ENCODE assay signal across 14 cellular contexts in the genomic region with DNA sequence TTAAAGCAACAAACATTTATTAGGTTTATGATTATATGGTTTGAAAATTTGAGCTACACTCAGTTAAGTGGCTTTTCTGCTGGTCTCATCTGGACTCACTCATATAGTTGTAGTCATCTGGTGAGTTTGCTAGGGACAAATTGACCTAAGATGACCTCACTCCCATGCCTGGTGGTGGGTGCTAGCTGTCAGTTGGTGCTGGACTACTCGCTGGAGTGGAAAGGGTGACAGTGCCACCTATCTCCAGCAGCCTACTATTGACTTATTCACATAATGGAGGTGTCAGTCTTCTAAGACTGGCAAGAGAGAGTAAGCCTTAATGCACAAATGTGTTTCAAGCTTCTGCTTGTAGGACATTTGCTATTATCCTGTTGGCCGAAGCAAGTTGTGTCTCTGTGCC.
DNase-seq lines count a peak whose midpoint lies in the region; ATAC-seq and TF ChIP-seq lines count a peak whose summit lies in the region.
"Had no signal": no experiment of that assay in that cellular context is flagged by ENCODE, and none has a peak within 500 bp of the region (broad histone marks: within the 10 kb centered on the region; RNA-seq: fewer than 3 reads in every experiment).

No MANE protein-coding gene starts in this region.

- no CpG with 5 or more reads among the region's 2 CpGs for WGBS in trophoblast cell (ENCODE audit: extremely low coverage, insufficient coverage, insufficient read length)

- peak; percentile 64 for ATAC-seq in WTC11
- ATAC-seq in upper lobe of right lung = no peak

- H2AK5ac ChIP-seq in trophoblast cell (ENCODE audit: low read length) = no peak overlapping the region

- no peak overlapping the region for H3K27ac Mint-ChIP-seq in activated CD4-positive, alpha-beta T cell treated with anti-CD3 and anti-CD28 coated beads, Interleukin-2, amount 10 ng/mL, durations not matched to agents 24 days and 14 days
- no peak overlapping the region for H3K27ac Mint-ChIP-seq in WTC11
- H3K27ac Mint-ChIP-seq: B cell; stimulated activated naive CD8-positive, alpha-beta T cell treated with anti-CD3 and anti-CD28 coated beads, Interleukin-15, Interleukin-2, amounts not matched to agents 100 ng/mL and 50 ng/mL, for 24 hours had no signal

- H3K79me1 ChIP-seq in trophoblast cell (ENCODE audit: low read length) = no peaks in the 10 kb centered on the region

- H4K91ac ChIP-seq in trophoblast cell (ENCODE audit: low read depth, low read length) = no peak overlapping the region

- H3K23ac ChIP-seq in trophoblast cell (ENCODE audit: low read length) = no peak overlapping the region

- no peaks in the 10 kb centered on the region for H3K36me3 Mint-ChIP-seq in activated CD4-positive, alpha-beta T cell treated with anti-CD3 and anti-CD28 coated beads, Interleukin-2, amount 10 ng/mL, durations not matched to agents 24 days and 14 days (ENCODE audit: low read depth)
- H3K36me3 Mint-ChIP-seq in WTC11 = no peaks in the 10 kb centered on the region

- no peaks in the 10 kb centered on the region for H3K4me1 Mint-ChIP-seq in activated CD4-positive, alpha-beta T cell treated with anti-CD3 and anti-CD28 coated beads, Interleukin-2, amount 10 ng/mL, durations not matched to agents 24 days and 14 days
- H3K4me1 Mint-ChIP-seq in WTC11 = peaks cover 3% of the 10 kb centered on the region; the same call in 1 of the 2 replicates
- H3K4me1 Mint-ChIP-seq: B cell had no signal

- POLR2A ChIA-PET in WTC11 (lab: Charles Lee) = no interaction called here

- intact Hi-C loops in activated CD4-positive, alpha-beta T cell treated with anti-CD3 and anti-CD28 coated beads, Interleukin-2, amount 10 ng/mL, durations not matched to agents 24 days and 14 days (cut with micrococcal nuclease) = no loop called here
- intact Hi-C loops in colonic mucosa (cut with DNase I) (no loop called here), upper lobe of right lung (cut with DNase I) (no loop called here)

- H3K9ac ChIP-seq in trophoblast cell (ENCODE audit: low read length) (no peak overlapping the region), colonic mucosa (ENCODE audit: low read depth in 2 of 2, low read length in 2 of 2) (no peak overlapping the region)

- no peak overlapping the region for H3K4me3 ChIP-seq in trophoblast cell (ENCODE audit: low read depth, low read length)
- no peak overlapping the region for H3K4me3 ChIP-seq in colonic mucosa
- H3K4me3 ChIP-seq in upper lobe of right lung = no peak overlapping the region
- H3K4me3 ChIP-seq: coronary artery had no signal

- H3K4me3 Mint-ChIP-seq in activated CD4-positive, alpha-beta T cell treated with anti-CD3 and anti-CD28 coated beads, Interleukin-2, amount 10 ng/mL, durations not matched to agents 24 days and 14 days = no peak overlapping the region
- no peak overlapping the region for H3K4me3 Mint-ChIP-seq in WTC11
- H3K4me3 Mint-ChIP-seq: B cell; stimulated activated naive CD8-positive, alpha-beta T cell treated with anti-CD3 and anti-CD28 coated beads, Interleukin-15, Interleukin-2, amounts not matched to agents 100 ng/mL and 50 ng/mL, for 24 hours had no signal

- DNase-seq in activated CD4-positive, alpha-beta T cell treated with anti-CD3 and anti-CD28 coated beads for 48 hours = peak; percentile 2
- DNase-seq in activated CD4-positive, alpha-beta T cell treated with anti-CD3 and anti-CD28 coated beads, Interleukin-2, amount 10 ng/mL, durations not matched to agents 24 days and 14 days = no peak
- DNase-seq in M059J (ENCODE audit: low read depth) (peak; percentile 68), WTC11 (ENCODE audit: low spot score) (peak; percentile 10), trophoblast cell (no peak), colonic mucosa (no peak), upper lobe of right lung (no peak), GOT3 (lab: John Stamatoyannopoulos, UW) (no peak)
- DNase-seq: activated CD4-positive, CD25-positive, alpha-beta regulatory T cell; activated gamma-delta T cell treated with Interleukin-2 at 50 U/mL for 16 hours; NCI-H774 had no signal

- no peak overlapping the region for H2BK12ac ChIP-seq in trophoblast cell (ENCODE audit: low read length)

- H3K27me3 ChIP-seq in trophoblast cell (ENCODE audit: insufficient read depth, low read length) = no peaks in the 10 kb centered on the region
- H3K27me3 ChIP-seq in colonic mucosa = no peaks in the 10 kb centered on the region
- H3K27me3 ChIP-seq in upper lobe of right lung = no peaks in the 10 kb centered on the region

- H3K36me3 ChIP-seq in trophoblast cell (ENCODE audit: control insufficient read depth in 1 of 2, insufficient read depth in 2 of 2, low read length in 2 of 2) (no peaks in the 10 kb centered on the region), colonic mucosa (no peaks in the 10 kb centered on the region), upper lobe of right lung (no peaks in the 10 kb centered on the region)

- H3K18ac ChIP-seq in trophoblast cell (ENCODE audit: low read length) = no peak overlapping the region

- no peak overlapping the region for H3K14ac ChIP-seq in trophoblast cell (ENCODE audit: low read length)

- H2BK120ac ChIP-seq in trophoblast cell (ENCODE audit: insufficient read depth, low read length, poor library complexity) = no peak overlapping the region

- no peak overlapping the region for H2AFZ ChIP-seq in trophoblast cell (ENCODE audit: insufficient read depth, low read length, poor library complexity)

- TF ChIP-seq CTCF in WTC11 (IDR thresholded peaks at IDR 0.05) (no peak), colonic mucosa (IDR thresholded peaks at IDR 0.05) (no peak), upper lobe of right lung (IDR thresholded peaks at IDR 0.05) (no peak)

- no peaks in the 10 kb centered on the region for H3K79me2 ChIP-seq in trophoblast cell (ENCODE audit: control insufficient read depth, insufficient read depth, low read length, poor library complexity)

- H3K9me3 ChIP-seq in trophoblast cell (ENCODE audit: insufficient read depth, low read depth, low read length) = no peaks in the 10 kb centered on the region
- no peaks in the 10 kb centered on the region for H3K9me3 ChIP-seq in colonic mucosa
- H3K9me3 ChIP-seq in upper lobe of right lung = no peaks in the 10 kb centered on the region

- no peak overlapping the region for H4K12ac ChIP-seq in trophoblast cell (ENCODE audit: low read depth, low read length)

- no peak overlapping the region for H3K27ac ChIP-seq in trophoblast cell (ENCODE audit: low read depth, low read length)
- H3K27ac ChIP-seq in colonic mucosa = no peak overlapping the region
- no peak overlapping the region for H3K27ac ChIP-seq in upper lobe of right lung
- H3K27ac ChIP-seq: coronary artery had no signal

- H3K9me3 Mint-ChIP-seq in activated CD4-positive, alpha-beta T cell treated with anti-CD3 and anti-CD28 coated beads, Interleukin-2, amount 10 ng/mL, durations not matched to agents 24 days and 14 days = no peaks in the 10 kb centered on the region
- H3K9me3 Mint-ChIP-seq in WTC11 = no peaks in the 10 kb centered on the region; the same call in 1 of the 2 replicates
- H3K9me3 Mint-ChIP-seq: stimulated activated naive CD8-positive, alpha-beta T cell treated with anti-CD3 and anti-CD28 coated beads, Interleukin-15, Interleukin-2, amounts not matched to agents 100 ng/mL and 50 ng/mL, for 24 hours had no signal

- no peak overlapping the region for H4K8ac ChIP-seq in trophoblast cell (ENCODE audit: low read depth, low read length)

- H3K4me1 ChIP-seq in trophoblast cell (ENCODE audit: control insufficient read depth in 1 of 2, insufficient read depth in 2 of 2, low read length in 2 of 2) (no peaks in the 10 kb centered on the region), colonic mucosa (no peaks in the 10 kb centered on the region), upper lobe of right lung (no peaks in the 10 kb centered on the region)

- H2BK5ac ChIP-seq in trophoblast cell (ENCODE audit: low read depth, low read length, poor library complexity) = no peak overlapping the region

- CTCF ChIA-PET in WTC11 (lab: Charles Lee) = no interaction called here

- H3K4me2 ChIP-seq in trophoblast cell (ENCODE audit: low read length) = no peak overlapping the region

- no peaks in the 10 kb centered on the region for H3K27me3 Mint-ChIP-seq in activated CD4-positive, alpha-beta T cell treated with anti-CD3 and anti-CD28 coated beads, Interleukin-2, amount 10 ng/mL, durations not matched to agents 24 days and 14 days
- no peaks in the 10 kb centered on the region for H3K27me3 Mint-ChIP-seq in WTC11 (ENCODE audit: low read depth)
- H3K27me3 Mint-ChIP-seq: B cell; stimulated activated naive CD8-positive, alpha-beta T cell treated with anti-CD3 and anti-CD28 coated beads, Interleukin-15, Interleukin-2, amounts not matched to agents 100 ng/mL and 50 ng/mL, for 24 hours had no signal

- no peak overlapping the region for H3K4ac ChIP-seq in trophoblast cell (ENCODE audit: low read depth, low read length)

TF ChIP-seq in WTC11, 78 proteins besides CTCF, POLR2A, EP300 and RAD21:
- TF ChIP-seq, protein P1, sequence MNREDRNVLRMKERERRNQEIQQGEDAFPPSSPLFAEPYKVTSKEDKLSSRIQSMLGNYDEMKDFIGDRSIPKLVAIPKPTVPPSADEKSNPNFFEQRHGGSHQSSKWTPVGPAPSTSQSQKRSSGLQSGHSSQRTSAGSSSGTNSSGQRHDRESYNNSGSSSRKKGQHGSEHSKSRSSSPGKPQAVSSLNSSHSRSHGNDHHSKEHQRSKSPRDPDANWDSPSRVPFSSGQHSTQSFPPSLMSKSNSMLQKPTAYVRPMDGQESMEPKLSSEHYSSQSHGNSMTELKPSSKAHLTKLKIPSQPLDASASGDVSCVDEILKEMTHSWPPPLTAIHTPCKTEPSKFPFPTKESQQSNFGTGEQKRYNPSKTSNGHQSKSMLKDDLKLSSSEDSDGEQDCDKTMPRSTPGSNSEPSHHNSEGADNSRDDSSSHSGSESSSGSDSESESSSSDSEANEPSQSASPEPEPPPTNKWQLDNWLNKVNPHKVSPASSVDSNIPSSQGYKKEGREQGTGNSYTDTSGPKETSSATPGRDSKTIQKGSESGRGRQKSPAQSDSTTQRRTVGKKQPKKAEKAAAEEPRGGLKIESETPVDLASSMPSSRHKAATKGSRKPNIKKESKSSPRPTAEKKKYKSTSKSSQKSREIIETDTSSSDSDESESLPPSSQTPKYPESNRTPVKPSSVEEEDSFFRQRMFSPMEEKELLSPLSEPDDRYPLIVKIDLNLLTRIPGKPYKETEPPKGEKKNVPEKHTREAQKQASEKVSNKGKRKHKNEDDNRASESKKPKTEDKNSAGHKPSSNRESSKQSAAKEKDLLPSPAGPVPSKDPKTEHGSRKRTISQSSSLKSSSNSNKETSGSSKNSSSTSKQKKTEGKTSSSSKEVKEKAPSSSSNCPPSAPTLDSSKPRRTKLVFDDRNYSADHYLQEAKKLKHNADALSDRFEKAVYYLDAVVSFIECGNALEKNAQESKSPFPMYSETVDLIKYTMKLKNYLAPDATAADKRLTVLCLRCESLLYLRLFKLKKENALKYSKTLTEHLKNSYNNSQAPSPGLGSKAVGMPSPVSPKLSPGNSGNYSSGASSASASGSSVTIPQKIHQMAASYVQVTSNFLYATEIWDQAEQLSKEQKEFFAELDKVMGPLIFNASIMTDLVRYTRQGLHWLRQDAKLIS (CRISPR knock-in tag; IDR thresholded peaks at IDR 0.05; ENCODE audit: borderline replicate concordance) = no peak
- TF ChIP-seq ZNF232 (CRISPR knock-in tag; IDR thresholded peaks at IDR 0.05) (no peak), ZNF219 (CRISPR knock-in tag; IDR thresholded peaks at IDR 0.05; ENCODE audit: borderline replicate concordance) (no peak)

Comparison
In these comparisons a context has a peak if more than half of its experiments do, and no peak if none do; other contexts are left out.
1. DNase-seq: peak in activated CD4-positive, alpha-beta T cell treated with anti-CD3 and anti-CD28 coated beads for 48 hours (single experiment), M059J (single experiment) and WTC11 (single experiment); none in activated CD4-positive, alpha-beta T cell treated with anti-CD3 and anti-CD28 coated beads, Interleukin-2, amount 10 ng/mL, durations not matched to agents 24 days and 14 days (single experiment), trophoblast cell (0 of 2), colonic mucosa (single experiment), upper lobe of right lung (single experiment) and GOT3 (single experiment).